ENCODE assay signal across 1 cellular context in the genomic region with DNA sequence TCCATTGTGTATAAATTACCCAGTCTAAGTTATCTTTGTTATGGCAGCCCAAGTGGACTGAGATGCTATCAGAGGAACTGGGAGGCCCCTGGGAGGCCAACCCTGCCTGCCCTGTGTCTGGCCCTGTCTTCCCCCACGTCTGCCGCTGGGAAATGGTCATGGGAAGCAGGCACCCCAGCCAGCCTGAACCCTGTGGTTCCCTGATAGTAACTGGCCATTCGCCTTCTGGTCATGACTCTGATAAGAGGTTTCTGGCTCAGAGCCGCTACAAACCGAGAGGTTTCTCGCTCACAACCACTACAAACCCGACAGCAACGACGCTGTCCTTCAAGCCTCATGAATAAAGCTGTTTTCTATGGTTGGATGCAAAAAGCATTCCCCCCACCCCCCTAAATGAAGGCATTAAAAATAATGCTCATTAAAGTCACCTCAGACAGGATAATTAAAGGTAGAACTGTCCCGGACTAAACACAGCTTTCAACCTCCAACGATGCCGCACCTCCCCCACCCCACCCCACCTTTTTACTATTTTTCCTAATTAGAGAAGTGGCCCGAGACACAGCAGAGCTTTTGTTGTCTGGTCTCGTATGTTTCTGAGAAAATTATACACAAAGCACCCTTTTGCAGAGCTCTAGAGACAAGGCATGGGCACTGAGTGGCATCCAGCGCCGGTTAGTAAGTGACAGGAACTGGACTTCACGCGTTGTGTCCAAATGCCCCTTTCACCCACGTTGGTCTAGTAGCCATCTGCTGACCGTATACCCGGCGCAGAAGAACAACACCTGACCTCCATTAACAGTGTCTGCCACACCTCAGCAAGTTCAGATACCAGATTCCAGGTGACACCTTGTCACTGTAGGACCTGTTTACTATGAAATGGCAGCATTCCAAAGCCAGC.
TF ChIP-seq lines count a peak whose summit lies in the region.

No MANE protein-coding gene starts in this region.

TF ChIP-seq in K562, 482 proteins besides CTCF, POLR2A, EP300 and RAD21 (continued from another document and continues in another):
- TF ChIP-seq, protein P1, sequence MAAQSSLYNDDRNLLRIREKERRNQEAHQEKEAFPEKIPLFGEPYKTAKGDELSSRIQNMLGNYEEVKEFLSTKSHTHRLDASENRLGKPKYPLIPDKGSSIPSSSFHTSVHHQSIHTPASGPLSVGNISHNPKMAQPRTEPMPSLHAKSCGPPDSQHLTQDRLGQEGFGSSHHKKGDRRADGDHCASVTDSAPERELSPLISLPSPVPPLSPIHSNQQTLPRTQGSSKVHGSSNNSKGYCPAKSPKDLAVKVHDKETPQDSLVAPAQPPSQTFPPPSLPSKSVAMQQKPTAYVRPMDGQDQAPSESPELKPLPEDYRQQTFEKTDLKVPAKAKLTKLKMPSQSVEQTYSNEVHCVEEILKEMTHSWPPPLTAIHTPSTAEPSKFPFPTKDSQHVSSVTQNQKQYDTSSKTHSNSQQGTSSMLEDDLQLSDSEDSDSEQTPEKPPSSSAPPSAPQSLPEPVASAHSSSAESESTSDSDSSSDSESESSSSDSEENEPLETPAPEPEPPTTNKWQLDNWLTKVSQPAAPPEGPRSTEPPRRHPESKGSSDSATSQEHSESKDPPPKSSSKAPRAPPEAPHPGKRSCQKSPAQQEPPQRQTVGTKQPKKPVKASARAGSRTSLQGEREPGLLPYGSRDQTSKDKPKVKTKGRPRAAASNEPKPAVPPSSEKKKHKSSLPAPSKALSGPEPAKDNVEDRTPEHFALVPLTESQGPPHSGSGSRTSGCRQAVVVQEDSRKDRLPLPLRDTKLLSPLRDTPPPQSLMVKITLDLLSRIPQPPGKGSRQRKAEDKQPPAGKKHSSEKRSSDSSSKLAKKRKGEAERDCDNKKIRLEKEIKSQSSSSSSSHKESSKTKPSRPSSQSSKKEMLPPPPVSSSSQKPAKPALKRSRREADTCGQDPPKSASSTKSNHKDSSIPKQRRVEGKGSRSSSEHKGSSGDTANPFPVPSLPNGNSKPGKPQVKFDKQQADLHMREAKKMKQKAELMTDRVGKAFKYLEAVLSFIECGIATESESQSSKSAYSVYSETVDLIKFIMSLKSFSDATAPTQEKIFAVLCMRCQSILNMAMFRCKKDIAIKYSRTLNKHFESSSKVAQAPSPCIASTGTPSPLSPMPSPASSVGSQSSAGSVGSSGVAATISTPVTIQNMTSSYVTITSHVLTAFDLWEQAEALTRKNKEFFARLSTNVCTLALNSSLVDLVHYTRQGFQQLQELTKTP (IDR thresholded peaks at IDR 0.05; ENCODE audit: low read depth in 1 of 2, partially characterized antibody in 2 of 2): peak in 1 of 2 experiments; percentile 80
- TF ChIP-seq, protein P2, sequence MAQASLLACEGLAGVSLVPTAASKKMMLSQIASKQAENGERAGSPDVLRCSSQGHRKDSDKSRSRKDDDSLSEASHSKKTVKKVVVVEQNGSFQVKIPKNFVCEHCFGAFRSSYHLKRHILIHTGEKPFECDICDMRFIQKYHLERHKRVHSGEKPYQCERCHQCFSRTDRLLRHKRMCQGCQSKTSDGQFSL (CRISPR knock-in tag; IDR thresholded peaks at IDR 0.05): 0 out of 2 replicates have a peak, but pooled peaks have one; percentile 20
- TF ChIP-seq, protein P2 (tag; IDR thresholded peaks at IDR 0.05): no peak
- TF ChIP-seq TEAD2 (tag; IDR thresholded peaks at IDR 0.05) (no peak), ZNF717 (CRISPR knock-in tag; IDR thresholded peaks at IDR 0.05) (no peak), TAF9B (IDR thresholded peaks at IDR 0.05; ENCODE audit: partially characterized antibody) (peak; percentile 49), ZNF668 (CRISPR knock-in tag; IDR thresholded peaks at IDR 0.05) (no peak), NCOA4 (IDR thresholded peaks at IDR 0.05; ENCODE audit: partially characterized antibody) (no peak), SMAD1 (IDR thresholded peaks at IDR 0.05; ENCODE audit: low read depth, low read length, partially characterized antibody) (peak; percentile 67), ARHGAP35 (IDR thresholded peaks at IDR 0.05; ENCODE audit: partially characterized antibody) (no peak), DIDO1 (tag; IDR thresholded peaks at IDR 0.05; ENCODE audit: low read depth) (no peak), MCM3 (IDR thresholded peaks at IDR 0.05) (no peak), ETV5 (CRISPR knock-in tag; IDR thresholded peaks at IDR 0.05; ENCODE audit: low read depth) (no peak), CHD1 (IDR thresholded peaks at IDR 0.05; ENCODE audit: low read length) (no peak), ZNF239 (CRISPR knock-in tag; IDR thresholded peaks at IDR 0.05) (peak; percentile 45; the same call in 1 of the 2 replicates), ZNF431 (CRISPR knock-in tag; IDR thresholded peaks at IDR 0.05) (no peak), MAFK (IDR thresholded peaks at IDR 0.05; ENCODE audit: low read length) (no peak), PPARD (CRISPR knock-in tag; IDR thresholded peaks at IDR 0.05) (no peak), TCF7L2 (IDR thresholded peaks at IDR 0.05; ENCODE audit: low read depth, low read length) (no peak), POLR2AphosphoS2 (IDR thresholded peaks at IDR 0.05; ENCODE audit: low read length) (no peak), NFIC (IDR thresholded peaks at IDR 0.05) (peak; percentile 97), SMAD4 (CRISPR knock-in tag; conservative IDR thresholded peaks at IDR 0.05) (peak; percentile 100), SUPT5H (IDR thresholded peaks at IDR 0.05) (no peak), SREBF2 (CRISPR knock-in tag; IDR thresholded peaks at IDR 0.05) (no peak), GATA2 (CRISPR knock-in tag; IDR thresholded peaks at IDR 0.05) (peak; percentile 98), WHSC1 (IDR thresholded peaks at IDR 0.05; ENCODE audit: low read length) (no peak), STAT5A (IDR thresholded peaks at IDR 0.05; ENCODE audit: borderline replicate concordance, low read length) (peak; percentile 93), POLR2B (IDR thresholded peaks at IDR 0.05; ENCODE audit: low read depth, partially characterized antibody) (peak; percentile 58), POLR3A (IDR thresholded peaks at IDR 0.05; ENCODE audit: borderline replicate concordance, extremely low read depth, insufficient read depth, insufficient read length) (no peak), ARID2 (IDR thresholded peaks at IDR 0.05) (no peak), FOXJ2 (tag; IDR thresholded peaks at IDR 0.05) (peak; percentile 96)
- TF ChIP-seq, protein P3, sequence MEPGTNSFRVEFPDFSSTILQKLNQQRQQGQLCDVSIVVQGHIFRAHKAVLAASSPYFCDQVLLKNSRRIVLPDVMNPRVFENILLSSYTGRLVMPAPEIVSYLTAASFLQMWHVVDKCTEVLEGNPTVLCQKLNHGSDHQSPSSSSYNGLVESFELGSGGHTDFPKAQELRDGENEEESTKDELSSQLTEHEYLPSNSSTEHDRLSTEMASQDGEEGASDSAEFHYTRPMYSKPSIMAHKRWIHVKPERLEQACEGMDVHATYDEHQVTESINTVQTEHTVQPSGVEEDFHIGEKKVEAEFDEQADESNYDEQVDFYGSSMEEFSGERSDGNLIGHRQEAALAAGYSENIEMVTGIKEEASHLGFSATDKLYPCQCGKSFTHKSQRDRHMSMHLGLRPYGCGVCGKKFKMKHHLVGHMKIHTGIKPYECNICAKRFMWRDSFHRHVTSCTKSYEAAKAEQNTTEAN (CRISPR knock-in tag; IDR thresholded peaks at IDR 0.05): no peak
- TF ChIP-seq, protein P4, sequence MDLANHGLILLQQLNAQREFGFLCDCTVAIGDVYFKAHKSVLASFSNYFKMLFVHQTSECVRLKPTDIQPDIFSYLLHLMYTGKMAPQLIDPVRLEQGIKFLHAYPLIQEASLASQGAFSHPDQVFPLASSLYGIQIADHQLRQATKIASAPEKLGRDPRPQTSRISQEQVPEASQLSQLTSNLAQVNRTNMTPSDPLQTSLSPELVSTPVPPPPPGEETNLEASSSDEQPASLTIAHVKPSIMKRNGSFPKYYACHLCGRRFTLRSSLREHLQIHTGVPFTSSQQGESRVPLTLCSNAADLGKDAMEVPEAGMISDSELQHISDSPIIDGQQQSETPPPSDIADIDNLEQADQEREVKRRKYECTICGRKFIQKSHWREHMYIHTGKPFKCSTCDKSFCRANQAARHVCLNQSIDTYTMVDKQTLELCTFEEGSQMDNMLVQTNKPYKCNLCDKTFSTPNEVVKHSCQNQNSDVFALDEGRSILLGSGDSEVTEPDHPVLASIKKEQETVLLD (IDR thresholded peaks at IDR 0.05): no peak
- TF ChIP-seq, protein P5, sequence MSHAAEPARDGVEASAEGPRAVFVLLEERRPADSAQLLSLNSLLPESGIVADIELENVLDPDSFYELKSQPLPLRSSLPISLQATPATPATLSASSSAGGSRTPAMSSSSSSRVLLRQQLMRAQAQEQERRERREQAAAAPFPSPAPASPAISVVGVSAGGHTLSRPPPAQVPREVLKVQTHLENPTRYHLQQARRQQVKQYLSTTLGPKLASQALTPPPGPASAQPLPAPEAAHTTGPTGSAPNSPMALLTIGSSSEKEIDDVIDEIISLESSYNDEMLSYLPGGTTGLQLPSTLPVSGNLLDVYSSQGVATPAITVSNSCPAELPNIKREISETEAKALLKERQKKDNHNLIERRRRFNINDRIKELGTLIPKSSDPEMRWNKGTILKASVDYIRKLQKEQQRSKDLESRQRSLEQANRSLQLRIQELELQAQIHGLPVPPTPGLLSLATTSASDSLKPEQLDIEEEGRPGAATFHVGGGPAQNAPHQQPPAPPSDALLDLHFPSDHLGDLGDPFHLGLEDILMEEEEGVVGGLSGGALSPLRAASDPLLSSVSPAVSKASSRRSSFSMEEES (CRISPR knock-in tag; IDR thresholded peaks at IDR 0.05): no peak
- TF ChIP-seq, protein P6, sequence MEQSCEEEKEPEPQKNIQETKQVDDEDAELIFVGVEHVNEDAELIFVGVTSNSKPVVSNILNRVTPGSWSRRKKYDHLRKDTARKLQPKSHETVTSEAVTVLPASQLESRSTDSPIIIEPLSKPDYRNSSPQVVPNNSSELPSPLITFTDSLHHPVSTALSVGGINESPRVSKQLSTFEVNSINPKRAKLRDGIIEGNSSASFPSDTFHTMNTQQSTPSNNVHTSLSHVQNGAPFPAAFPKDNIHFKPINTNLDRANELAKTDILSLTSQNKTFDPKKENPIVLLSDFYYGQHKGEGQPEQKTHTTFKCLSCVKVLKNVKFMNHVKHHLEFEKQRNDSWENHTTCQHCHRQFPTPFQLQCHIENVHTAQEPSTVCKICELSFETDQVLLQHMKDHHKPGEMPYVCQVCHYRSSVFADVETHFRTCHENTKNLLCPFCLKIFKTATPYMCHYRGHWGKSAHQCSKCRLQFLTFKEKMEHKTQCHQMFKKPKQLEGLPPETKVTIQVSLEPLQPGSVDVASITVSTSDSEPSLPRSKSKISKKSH (CRISPR knock-in tag; IDR thresholded peaks at IDR 0.05): no peak
- TF ChIP-seq, protein P7, sequence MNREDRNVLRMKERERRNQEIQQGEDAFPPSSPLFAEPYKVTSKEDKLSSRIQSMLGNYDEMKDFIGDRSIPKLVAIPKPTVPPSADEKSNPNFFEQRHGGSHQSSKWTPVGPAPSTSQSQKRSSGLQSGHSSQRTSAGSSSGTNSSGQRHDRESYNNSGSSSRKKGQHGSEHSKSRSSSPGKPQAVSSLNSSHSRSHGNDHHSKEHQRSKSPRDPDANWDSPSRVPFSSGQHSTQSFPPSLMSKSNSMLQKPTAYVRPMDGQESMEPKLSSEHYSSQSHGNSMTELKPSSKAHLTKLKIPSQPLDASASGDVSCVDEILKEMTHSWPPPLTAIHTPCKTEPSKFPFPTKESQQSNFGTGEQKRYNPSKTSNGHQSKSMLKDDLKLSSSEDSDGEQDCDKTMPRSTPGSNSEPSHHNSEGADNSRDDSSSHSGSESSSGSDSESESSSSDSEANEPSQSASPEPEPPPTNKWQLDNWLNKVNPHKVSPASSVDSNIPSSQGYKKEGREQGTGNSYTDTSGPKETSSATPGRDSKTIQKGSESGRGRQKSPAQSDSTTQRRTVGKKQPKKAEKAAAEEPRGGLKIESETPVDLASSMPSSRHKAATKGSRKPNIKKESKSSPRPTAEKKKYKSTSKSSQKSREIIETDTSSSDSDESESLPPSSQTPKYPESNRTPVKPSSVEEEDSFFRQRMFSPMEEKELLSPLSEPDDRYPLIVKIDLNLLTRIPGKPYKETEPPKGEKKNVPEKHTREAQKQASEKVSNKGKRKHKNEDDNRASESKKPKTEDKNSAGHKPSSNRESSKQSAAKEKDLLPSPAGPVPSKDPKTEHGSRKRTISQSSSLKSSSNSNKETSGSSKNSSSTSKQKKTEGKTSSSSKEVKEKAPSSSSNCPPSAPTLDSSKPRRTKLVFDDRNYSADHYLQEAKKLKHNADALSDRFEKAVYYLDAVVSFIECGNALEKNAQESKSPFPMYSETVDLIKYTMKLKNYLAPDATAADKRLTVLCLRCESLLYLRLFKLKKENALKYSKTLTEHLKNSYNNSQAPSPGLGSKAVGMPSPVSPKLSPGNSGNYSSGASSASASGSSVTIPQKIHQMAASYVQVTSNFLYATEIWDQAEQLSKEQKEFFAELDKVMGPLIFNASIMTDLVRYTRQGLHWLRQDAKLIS (CRISPR knock-in tag; IDR thresholded peaks at IDR 0.05): no peak
- TF ChIP-seq, protein P8, sequence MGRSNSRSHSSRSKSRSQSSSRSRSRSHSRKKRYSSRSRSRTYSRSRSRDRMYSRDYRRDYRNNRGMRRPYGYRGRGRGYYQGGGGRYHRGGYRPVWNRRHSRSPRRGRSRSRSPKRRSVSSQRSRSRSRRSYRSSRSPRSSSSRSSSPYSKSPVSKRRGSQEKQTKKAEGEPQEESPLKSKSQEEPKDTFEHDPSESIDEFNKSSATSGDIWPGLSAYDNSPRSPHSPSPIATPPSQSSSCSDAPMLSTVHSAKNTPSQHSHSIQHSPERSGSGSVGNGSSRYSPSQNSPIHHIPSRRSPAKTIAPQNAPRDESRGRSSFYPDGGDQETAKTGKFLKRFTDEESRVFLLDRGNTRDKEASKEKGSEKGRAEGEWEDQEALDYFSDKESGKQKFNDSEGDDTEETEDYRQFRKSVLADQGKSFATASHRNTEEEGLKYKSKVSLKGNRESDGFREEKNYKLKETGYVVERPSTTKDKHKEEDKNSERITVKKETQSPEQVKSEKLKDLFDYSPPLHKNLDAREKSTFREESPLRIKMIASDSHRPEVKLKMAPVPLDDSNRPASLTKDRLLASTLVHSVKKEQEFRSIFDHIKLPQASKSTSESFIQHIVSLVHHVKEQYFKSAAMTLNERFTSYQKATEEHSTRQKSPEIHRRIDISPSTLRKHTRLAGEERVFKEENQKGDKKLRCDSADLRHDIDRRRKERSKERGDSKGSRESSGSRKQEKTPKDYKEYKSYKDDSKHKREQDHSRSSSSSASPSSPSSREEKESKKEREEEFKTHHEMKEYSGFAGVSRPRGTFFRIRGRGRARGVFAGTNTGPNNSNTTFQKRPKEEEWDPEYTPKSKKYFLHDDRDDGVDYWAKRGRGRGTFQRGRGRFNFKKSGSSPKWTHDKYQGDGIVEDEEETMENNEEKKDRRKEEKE (IDR thresholded peaks at IDR 0.05; ENCODE audit: borderline replicate concordance in 1 of 2, control insufficient read depth in 1 of 2, low read depth in 2 of 2, low read length in 1 of 2): 0 out of 4 replicates have a peak, but pooled peaks of 1 of the 2 experiments have one; percentile 44
